Comparison of ENCODE assay signal across 30 cellular contexts in genomic region chr4:122475233-122475632, GRCh38. TPM values are rescaled to one million over a fixed set of nuclear protein-coding genes. Genes with fewer than 3 reads are reported as not detected.
"Had no signal": no experiment of that assay in that cellular context is flagged by ENCODE, and none has a peak within 500 bp of the region (broad histone marks: within the 10 kb centered on the region; RNA-seq: fewer than 3 reads in every experiment).

No MANE protein-coding gene starts in this region.

- H3K27me3 ChIP-seq: stomach, suprapubic skin, testis, thyroid gland, tibial artery, tibial nerve, transverse colon, upper lobe of left lung, upper lobe of right lung, uterus, vagina had no signal

- H3K36me3 ChIP-seq: stomach, suprapubic skin, thoracic aorta, thyroid gland, tibial artery, tibial nerve, transverse colon, upper lobe of left lung, upper lobe of right lung, uterus, vagina had no signal

- H3K27ac ChIP-seq: stomach, suprapubic skin, testis, thoracic aorta, thyroid gland, tibial artery, tibial nerve, transverse colon, upper lobe of left lung, upper lobe of right lung, uterus, vagina had no signal

- ATAC-seq: stimulated activated effector memory CD8-positive, alpha-beta T cell treated with anti-CD3 and anti-CD28 coated beads, Interleukin-12 subunit alpha, Interleukin-12 subunit beta, amount 100 ng/mL, for 72 hours; stimulated activated memory B cell treated with anti-CD40 and anti-IgM and Interleukin-4, amounts not matched to agents 10 μg/mL and 1 μg/mL and 100 μg/mL, for 72 hours; stimulated activated naive B cell treated with anti-CD40 and anti-IgM and Interleukin-4, amounts not matched to agents 10 μg/mL and 1 μg/mL and 100 μg/mL, for 72 hours; stimulated activated naive CD8-positive, alpha-beta T cell treated with anti-CD3 and anti-CD28 coated beads, Interleukin-15, amount 100 ng/mL, for 72 hours; stimulated activated naive CD8-positive, alpha-beta T cell treated with anti-CD3 and anti-CD28 coated beads, Interleukin-15, Interleukin-2, amounts not matched to agents 100 U/mL and 50 U/mL, for 24 hours; upper lobe of right lung had no signal

- DNase-seq: stimulated activated CD4-positive, alpha-beta T cell treated with anti-CD3 and anti-CD28 coated beads, Interleukin-2, amount 100 ng/mL, for 48 hours; stimulated activated CD4-positive, alpha-beta T cell treated with anti-CD3 and anti-CD28 coated beads, Interleukin-4, amount 100 ng/mL, for 1 hour; stimulated activated CD4-positive, alpha-beta T cell treated with anti-CD3 and anti-CD28 coated beads, Interleukin-4, amount 100 ng/mL, for 24 hours; stimulated activated CD4-positive, alpha-beta T cell treated with anti-CD3 and anti-CD28 coated beads, Interleukin-4, amount 100 ng/mL, for 4 hours; stimulated activated CD8-positive, alpha-beta memory T cell treated with anti-CD3 and anti-CD28 coated beads, Interleukin-4, amount 100 ng/mL, for 48 hours; stimulated activated naive B cell treated with anti-CD40 and anti-IgM and Interleukin-4, amounts not matched to agents 10 μg/mL and 1 μg/mL and 100 μg/mL, for 72 hours; stimulated activated naive CD4-positive, alpha-beta T cell; stimulated activated naive CD4-positive, alpha-beta T cell treated with Interleukin-2 at 50 U/mL for 16 hours; stimulated activated naive CD8-positive, alpha-beta T cell treated with anti-CD3 and anti-CD28 coated beads, Interleukin-15, amount 100 ng/mL, for 72 hours; stimulated activated naive CD8-positive, alpha-beta T cell treated with anti-CD3 and anti-CD28 coated beads, Interleukin-15, Interleukin-2, amounts not matched to agents 100 U/mL and 50 U/mL, for 24 hours; stomach; substantia nigra; testis; thyroid gland; tibial artery; transverse colon; trophoblast cell; upper lobe of left lung; upper lobe of right lung; uterus had no signal

- H3K9me3 ChIP-seq: stomach, suprapubic skin, testis, thoracic aorta, thyroid gland, tibial artery, transverse colon, upper lobe of left lung, upper lobe of right lung, uterus, vagina had no signal

- H3K4me3 ChIP-seq: stomach, suprapubic skin, testis, thoracic aorta, thyroid gland, tibial artery, tibial nerve, transverse colon, upper lobe of left lung, upper lobe of right lung, uterus, vagina had no signal

- H3K4me1 ChIP-seq: stomach, suprapubic skin, testis, thyroid gland, tibial artery, tibial nerve, transverse colon, upper lobe of left lung, upper lobe of right lung, uterus had no signal

- FAIRE-seq: urothelium cell line had no signal

RNA-seq across cellular contexts. Expression of gene IL2, which starts 18.7 kb away (rescaled TPM):
- total RNA-seq: subcutaneous adipose tissue, suprapubic skin, temporal lobe, testis, thoracic aorta, thyroid gland, transverse colon, upper lobe of right lung, urinary bladder, uterus, vagina had no signal
- polyA plus RNA-seq: stomach, urinary bladder had no signal
